1 cellular context compared by ENCODE assay signal in the genomic region with DNA sequence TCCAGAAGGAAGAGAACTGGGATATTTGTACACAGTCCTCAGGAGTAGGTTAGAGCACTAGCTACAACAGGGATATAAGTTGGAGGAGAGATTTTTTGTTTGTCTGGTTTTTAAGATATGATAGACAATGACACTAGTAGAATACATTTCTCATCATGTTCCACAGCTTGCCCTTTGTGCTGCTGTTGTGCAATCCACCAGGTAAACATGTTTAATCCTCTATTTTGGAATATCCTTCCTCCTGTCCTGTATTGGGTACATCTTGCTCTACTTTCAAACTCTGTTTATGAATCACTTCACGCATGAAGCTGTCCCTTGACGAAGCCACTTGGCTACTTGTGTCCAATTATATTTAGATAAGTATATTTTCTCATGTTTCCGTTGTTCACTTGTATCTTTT.
TF ChIP-seq lines count a peak whose summit lies in the region.

No MANE protein-coding gene starts in this region.

TF ChIP-seq in HepG2, 621 proteins besides CTCF, POLR2A, EP300 and RAD21 (continued from another document):
- no peak for TF ChIP-seq REPIN1 (CRISPR knock-in tag; IDR thresholded peaks at IDR 0.05; ENCODE audit: borderline replicate concordance, low read depth)
- TF ChIP-seq CEBPB (IDR thresholded peaks at IDR 0.05; ENCODE audit: borderline replicate concordance, low read depth, low read length), result peak; percentile 92
- TF ChIP-seq HMG20A (CRISPR knock-in tag; IDR thresholded peaks at IDR 0.05; ENCODE audit: borderline replicate concordance), result peak; percentile 61; the same call in 1 of the 2 replicates
- TF ChIP-seq ZFY (CRISPR knock-in tag; IDR thresholded peaks at IDR 0.05), result no peak
- TF ChIP-seq HOMEZ (CRISPR knock-in tag; IDR thresholded peaks at IDR 0.05; ENCODE audit: low read depth), result peak; percentile 77; the same call in 1 of the 2 replicates
- TF ChIP-seq PHF21A (CRISPR knock-in tag; IDR thresholded peaks at IDR 0.05), result no peak
- no peak for TF ChIP-seq NCOA5 (CRISPR knock-in tag; IDR thresholded peaks at IDR 0.05)
- peak; percentile 20; the same call in 1 of the 2 replicates for TF ChIP-seq SALL1 (CRISPR knock-in tag; IDR thresholded peaks at IDR 0.05)
- peak; percentile 39; the same call in 1 of the 2 replicates for TF ChIP-seq PAXIP1 (CRISPR knock-in tag; conservative IDR thresholded peaks at IDR 0.05)
- no peak for TF ChIP-seq LCORL (IDR thresholded peaks at IDR 0.05)
- TF ChIP-seq LCORL (CRISPR knock-in tag; IDR thresholded peaks at IDR 0.05), result peak; percentile 61; the same call in 1 of the 2 replicates
- TF ChIP-seq RCOR2 (CRISPR knock-in tag; IDR thresholded peaks at IDR 0.05), result peak; percentile 40; the same call in 1 of the 2 replicates
- peak; percentile 33; the same call in 1 of the 2 replicates for TF ChIP-seq TBX2 (CRISPR knock-in tag; IDR thresholded peaks at IDR 0.05; ENCODE audit: borderline replicate concordance)
- TF ChIP-seq FOXO1 (CRISPR knock-in tag; IDR thresholded peaks at IDR 0.05), result peak; percentile 77
- no peak for TF ChIP-seq MIER2 (CRISPR knock-in tag; IDR thresholded peaks at IDR 0.05)
- no peak for TF ChIP-seq FOXA1 (IDR thresholded peaks at IDR 0.05)
- peak; percentile 68 for TF ChIP-seq FOXA1 (CRISPR knock-in tag; IDR thresholded peaks at IDR 0.05)
- peak; percentile 62 for TF ChIP-seq GATAD2A (CRISPR knock-in tag; IDR thresholded peaks at IDR 0.05)
- TF ChIP-seq HNRNPK (IDR thresholded peaks at IDR 0.05; ENCODE audit: low read depth, low read length, poor library complexity, severe bottlenecking), result no peak
- peak; percentile 84 for TF ChIP-seq PITX1 (CRISPR knock-in tag; IDR thresholded peaks at IDR 0.05)
- no peak for TF ChIP-seq NFKB2 (CRISPR knock-in tag; IDR thresholded peaks at IDR 0.05; ENCODE audit: borderline replicate concordance)
- peak; percentile 56; the same call in 1 of the 2 replicates for TF ChIP-seq ZMYM4 (CRISPR knock-in tag; IDR thresholded peaks at IDR 0.05)
- TF ChIP-seq HOXA5 (CRISPR knock-in tag; IDR thresholded peaks at IDR 0.05), result 0 out of 2 replicates have a peak, but pooled peaks have one; percentile 21
- TF ChIP-seq KAT8 (CRISPR knock-in tag; IDR thresholded peaks at IDR 0.05), result no peak
- TF ChIP-seq ZNF331 (CRISPR knock-in tag; IDR thresholded peaks at IDR 0.05), result peak; percentile 28; the same call in 1 of the 2 replicates
